In genomic region chr11:48134221-48134922, GRCh38 we compare ENCODE assay signal across 28 cellular contexts.
"Had no signal": no experiment of that assay in that cellular context is flagged by ENCODE, and none has a peak within 500 bp of the region (broad histone marks: within the 10 kb centered on the region; RNA-seq: fewer than 3 reads in every experiment).

No MANE protein-coding gene starts in this region.

- H3K4me3 ChIP-seq: ascending aorta, body of pancreas, Peyer's patch, SJCRH30 had no signal

- H3K4me1 Mint-ChIP-seq: activated CD4-positive, alpha-beta T cell treated with anti-CD3 and anti-CD28 coated beads for 36 hours had no signal

- H3K9me3 ChIP-seq: ascending aorta, body of pancreas, Peyer's patch, SJCRH30 had no signal

- H3K27ac ChIP-seq: ascending aorta, body of pancreas, Peyer's patch, RWPE1, SJCRH30 had no signal

- ATAC-seq: activated CD4-positive, alpha-beta T cell treated with anti-CD3 and anti-CD28 coated beads for 36 hours; activated T-helper 17 cell treated with anti-CD3 and anti-CD28 coated beads, Interleukin-2, amount 50 U/mL, for 72 hours; body of pancreas; SK-N-SH treated with all-trans-retinoic acid at 6 μM for 48 hours had no signal

- H3K4me1 ChIP-seq: body of pancreas, SJCRH30 had no signal

- DNase-seq: activated CD4-positive, alpha-beta memory T cell treated with anti-CD3 and anti-CD28 coated beads, Interleukin-2, amount 10 ng/mL, durations not matched to agents 7 days and 5 days; activated CD4-positive, alpha-beta T cell treated with anti-CD3 and anti-CD28 coated beads for 36 hours; activated CD4-positive, alpha-beta T cell treated with anti-CD3 and anti-CD28 coated beads, Interleukin-2, amount 50 U/mL, for 1 hour; activated CD4-positive, CD25-positive, alpha-beta regulatory T cell; activated gamma-delta T cell treated with Interleukin-2 at 50 U/mL for 16 hours; activated naive CD4-positive, alpha-beta T cell treated with anti-CD3 and anti-CD28 coated beads, Interleukin-2, amount 10 ng/mL, durations not matched to agents 7 days and 5 days; activated naive CD8-positive, alpha-beta T cell treated with anti-CD3 and anti-CD28 coated beads, Interleukin-2, amount 10 ng/mL, durations not matched to agents 7 days and 5 days; activated T-cell treated with anti-CD3 and anti-CD28 coated beads for 4 hours; activated T-cell treated with anti-CD3 and anti-CD28 coated beads, Interleukin-2, amount 50 U/mL, for 48 hours; body of pancreas; central memory CD4-positive, alpha-beta T cell; Karpas-422; MM.1S; NCI-H1105 treated with DMSO at 0.1 percent for 48 hours; NCI-H1436 treated with DMSO at 0.1 percent for 48 hours; NCI-H187; NCI-H2081; NCI-H510A treated with DMSO at 0.1 percent for 48 hours; NCI-H69; NK-92 treated with Interleukin-12 subunit alpha and Interleukin-12 subunit beta, amount 100 ng/mL, for 24 hours; Peyer's patch; Right ventricle myocardium superior; SJCRH30 had no signal

- H3K9me3 Mint-ChIP-seq: activated CD4-positive, alpha-beta memory T cell treated with anti-CD3 and anti-CD28 coated beads, Interleukin-2, amount 10 ng/mL, durations not matched to agents 7 days and 5 days; activated naive CD4-positive, alpha-beta T cell treated with anti-CD3 and anti-CD28 coated beads, Interleukin-2, amount 10 ng/mL, durations not matched to agents 7 days and 5 days; activated naive CD8-positive, alpha-beta T cell treated with anti-CD3 and anti-CD28 coated beads, Interleukin-2, amount 10 ng/mL, durations not matched to agents 7 days and 5 days; activated T-helper 17 cell treated with anti-CD3 and anti-CD28 coated beads, Interleukin-2, amount 50 U/mL, for 72 hours; T-helper 1 cell treated with Interleukin-12 subunit alpha and Interleukin-12 subunit beta and Interleukin-4 antibody, amounts not matched to agents 30 μg/mL and 1 μg/mL, for 36 hours had no signal

- H3K4me3 Mint-ChIP-seq: activated CD4-positive, alpha-beta memory T cell treated with anti-CD3 and anti-CD28 coated beads, Interleukin-2, amount 10 ng/mL, durations not matched to agents 7 days and 5 days; activated CD4-positive, alpha-beta T cell treated with anti-CD3 and anti-CD28 coated beads for 36 hours; activated naive CD4-positive, alpha-beta T cell treated with anti-CD3 and anti-CD28 coated beads, Interleukin-2, amount 10 ng/mL, durations not matched to agents 7 days and 5 days; activated naive CD8-positive, alpha-beta T cell treated with anti-CD3 and anti-CD28 coated beads, Interleukin-2, amount 10 ng/mL, durations not matched to agents 7 days and 5 days; activated T-helper 17 cell treated with anti-CD3 and anti-CD28 coated beads, Interleukin-2, amount 50 U/mL, for 72 hours; T-helper 1 cell treated with Interleukin-12 subunit alpha and Interleukin-12 subunit beta and Interleukin-4 antibody, amounts not matched to agents 30 μg/mL and 1 μg/mL, for 36 hours had no signal

- H3K36me3 ChIP-seq: SJCRH30 had no signal

- H3K27me3 Mint-ChIP-seq: activated CD4-positive, alpha-beta memory T cell treated with anti-CD3 and anti-CD28 coated beads, Interleukin-2, amount 10 ng/mL, durations not matched to agents 7 days and 5 days; activated CD4-positive, alpha-beta T cell treated with anti-CD3 and anti-CD28 coated beads for 36 hours; activated naive CD4-positive, alpha-beta T cell treated with anti-CD3 and anti-CD28 coated beads, Interleukin-2, amount 10 ng/mL, durations not matched to agents 7 days and 5 days; activated naive CD8-positive, alpha-beta T cell treated with anti-CD3 and anti-CD28 coated beads, Interleukin-2, amount 10 ng/mL, durations not matched to agents 7 days and 5 days; activated T-helper 17 cell treated with anti-CD3 and anti-CD28 coated beads, Interleukin-2, amount 50 U/mL, for 72 hours had no signal

- H3K27me3 ChIP-seq: ascending aorta, body of pancreas, Peyer's patch, SJCRH30 had no signal

- H3K27ac Mint-ChIP-seq: activated CD4-positive, alpha-beta memory T cell treated with anti-CD3 and anti-CD28 coated beads, Interleukin-2, amount 10 ng/mL, durations not matched to agents 7 days and 5 days; activated CD4-positive, alpha-beta T cell treated with anti-CD3 and anti-CD28 coated beads for 36 hours; activated naive CD4-positive, alpha-beta T cell treated with anti-CD3 and anti-CD28 coated beads, Interleukin-2, amount 10 ng/mL, durations not matched to agents 7 days and 5 days; activated naive CD8-positive, alpha-beta T cell treated with anti-CD3 and anti-CD28 coated beads, Interleukin-2, amount 10 ng/mL, durations not matched to agents 7 days and 5 days; activated T-helper 17 cell treated with anti-CD3 and anti-CD28 coated beads, Interleukin-2, amount 50 U/mL, for 72 hours; T-helper 1 cell treated with Interleukin-12 subunit alpha and Interleukin-12 subunit beta and Interleukin-4 antibody, amounts not matched to agents 30 μg/mL and 1 μg/mL, for 36 hours had no signal
